Comparison of ENCODE assay signal across 8 cellular contexts in the genomic region with DNA sequence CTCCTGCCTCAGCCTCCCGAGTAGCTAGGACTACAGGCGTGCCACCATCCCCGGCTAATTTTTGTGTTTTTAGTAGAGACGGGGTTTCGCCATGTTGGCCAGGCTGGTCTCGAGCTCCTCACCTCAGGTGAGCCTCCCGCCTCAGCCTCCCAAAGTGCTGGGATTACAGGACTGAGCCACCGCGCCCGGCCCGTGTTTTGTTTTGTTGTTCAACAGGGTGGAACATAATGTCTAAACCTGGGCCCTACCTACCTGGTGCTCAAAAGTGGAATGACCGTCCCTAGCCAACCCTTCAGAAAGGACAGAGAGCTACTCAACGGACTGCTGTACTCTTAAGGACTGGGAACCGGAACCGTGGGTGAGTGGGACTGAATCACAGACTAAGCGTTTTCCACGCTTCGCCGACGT. TPM values are rescaled to one million over a fixed set of nuclear protein-coding genes. Genes with fewer than 3 reads are reported as not detected.
DNase-seq lines count a peak whose midpoint lies in the region; ATAC-seq and TF ChIP-seq lines count a peak whose summit lies in the region.

No MANE protein-coding gene starts in this region.

- peaks cover 17% of the 10 kb centered on the region for H3K79me1 ChIP-seq in mesendoderm (ENCODE audit: low read length)

- H3K27ac ChIP-seq in ACC112 (ENCODE audit: low read depth, low read length) (no peak overlapping the region; the same call in 1 of the 2 replicates), mesendoderm (ENCODE audit: low read depth, low read length) (no peak overlapping the region)

- peak overlapping the region; percentile 12 for H3K18ac ChIP-seq in mesendoderm (ENCODE audit: low read length)

- BruUV-seq in MCF 10A (replicated peaks; lab: Mats Ljungman, UMichigan) = TSS peak; percentile 53

- H2BK5ac ChIP-seq in mesendoderm (ENCODE audit: low read length) = peak overlapping the region; percentile 69

- peak overlapping the region; percentile 97 for H3K23ac ChIP-seq in mesendoderm (ENCODE audit: low read length)

- H3K27me3 Mint-ChIP-seq in MCF 10A (ENCODE audit: insufficient read depth, unreplicated experiment) = no peaks in the 10 kb centered on the region

- peak overlapping the region; percentile 97 for H3K56ac ChIP-seq in mesendoderm (ENCODE audit: low read length)

- peaks cover 24% of the 10 kb centered on the region for H3K4me1 ChIP-seq in ACC112 (ENCODE audit: control insufficient read depth, insufficient read depth, low read length, unreplicated experiment)
- H3K4me1 ChIP-seq in mesendoderm (ENCODE audit: control insufficient read depth, low read depth, low read length) = peaks cover 12% of the 10 kb centered on the region

- no peaks in the 10 kb centered on the region for H3K36me3 Mint-ChIP-seq in MCF 10A (ENCODE audit: insufficient read depth, unreplicated experiment)

- H3K4me3 ChIP-seq in ACC112 (ENCODE audit: low read depth, low read length) = peak overlapping the region; percentile 97
- H3K4me3 ChIP-seq in mesendoderm (ENCODE audit: low read length) = peak overlapping the region; percentile 49

- H3K79me2 ChIP-seq in ACC112 (ENCODE audit: control insufficient read depth, insufficient read depth, low read length, unreplicated experiment) (peaks cover 43% of the 10 kb centered on the region), mesendoderm (ENCODE audit: control insufficient read depth, insufficient read depth, low read length) (peaks cover 40% of the 10 kb centered on the region)

- H2BK15ac ChIP-seq in mesendoderm (replicated peaks; ENCODE audit: low read depth) = no peak overlapping the region

- no peak for DNase-seq in MCF 10A (ENCODE audit: unreplicated experiment)
- DNase-seq in mesendoderm = no peak
- no peak for DNase-seq in effector CD4-positive, alpha-beta T cell
- DNase-seq in NCI-H2227 treated with DMSO at 0.1 percent for 48 hours (lab: John Stamatoyannopoulos, UW) = no peak
- no peak for DNase-seq in NAMALWA (ENCODE audit: low spot score)

- H3K9me3 Mint-ChIP-seq in MCF 10A (ENCODE audit: unreplicated experiment) = no peaks in the 10 kb centered on the region

- H3K9ac ChIP-seq in mesendoderm (ENCODE audit: low read length) = peak overlapping the region; percentile 97

- H3K27me3 ChIP-seq in ACC112 (ENCODE audit: insufficient read depth, low read length) = no peaks in the 10 kb centered on the region
- H3K27me3 ChIP-seq in mesendoderm (ENCODE audit: insufficient read depth, low read length, poor library complexity) = no peaks in the 10 kb centered on the region

- peak overlapping the region; percentile 91 for H3K4ac ChIP-seq in mesendoderm (ENCODE audit: low read depth, low read length)

- intact Hi-C loops in MCF 10A (cut with micrococcal nuclease) = loop anchor here (1.0 to 2.0 kb wide), 3 partner anchors 16 to 89 kb away; a partner anchor contains a TSS

- H2BK120ac ChIP-seq in mesendoderm (ENCODE audit: low read depth, low read length) = no peak overlapping the region

- ATAC-seq in HG03460 (IDR thresholded peaks at IDR 0.05; ENCODE audit: unreplicated experiment) (peak; percentile 6), HG02588 (IDR thresholded peaks at IDR 0.05; ENCODE audit: unreplicated experiment) (no peak)

- peak overlapping the region; percentile 92 for H2AFZ ChIP-seq in ACC112 (ENCODE audit: low read length, unreplicated experiment)

- peak overlapping the region; percentile 72 for H2AK5ac ChIP-seq in mesendoderm (ENCODE audit: low read length)

- H3K36me3 ChIP-seq in ACC112 (ENCODE audit: insufficient read depth, low read length) (no peaks in the 10 kb centered on the region), mesendoderm (ENCODE audit: control insufficient read depth, insufficient read depth, low read length) (peaks cover 2% of the 10 kb centered on the region)

- peak overlapping the region; percentile 87 for H4K5ac ChIP-seq in mesendoderm (ENCODE audit: low read length)

- H4K8ac ChIP-seq in mesendoderm (ENCODE audit: low read depth, low read length) = no peak overlapping the region

- CTCF ChIA-PET in MCF 10A (lab: Yijun Ruan, JAX) = interaction anchor here (0.5 to 2.0 kb wide), 21 partner anchors 9 to 265 kb away, joined by 3 to 7 read pairs (median 3); a partner anchor contains a TSS

- peaks cover 28% of the 10 kb centered on the region for H3K4me1 Mint-ChIP-seq in MCF 10A (ENCODE audit: insufficient read depth, unreplicated experiment)

- H3K4me3 Mint-ChIP-seq in MCF 10A (ENCODE audit: unreplicated experiment) = peak overlapping the region; percentile 84

- WGBS in mesendoderm (ENCODE audit: extremely low coverage, insufficient coverage, low lambda C conversion rate) = no CpG with 5 or more reads among the region's 20 CpGs

- POLR2A ChIA-PET in MCF 10A (lab: Yijun Ruan, JAX) = interaction anchor here (0.6 to 5.6 kb wide), 19 partner anchors 12 to 581 kb away, joined by 3 to 94 read pairs (median 5); a partner anchor contains a TSS

- TF ChIP-seq CTCF in MCF 10A (IDR thresholded peaks at IDR 0.05; ENCODE audit: unreplicated experiment) = no peak

- H3K27ac Mint-ChIP-seq in MCF 10A (ENCODE audit: low read depth, unreplicated experiment) = peak overlapping the region; percentile 89

- peak overlapping the region; percentile 90 for H3K4me2 ChIP-seq in mesendoderm (ENCODE audit: low read length)

RNA-seq across cellular contexts. Expression of a gene that starts 0.8 kb away (rescaled TPM):
- total RNA-seq in MCF 10A (2022) = 36.3 and 53.8 TPM in 2 replicates
- polyA plus RNA-seq in mesendoderm (2013, experiment 1 of 2) = 74.0 TPM
- polyA plus RNA-seq in mesendoderm (2013, experiment 2 of 2) = 75.7 TPM

RNA-seq across cellular contexts. Expression of a gene that starts 11.7 kb away (rescaled TPM):
- total RNA-seq in MCF 10A (2022) = not detected in 2 replicates
- polyA plus RNA-seq in mesendoderm (2013, experiment 1 of 2) = 0.01 TPM
- not detected for polyA plus RNA-seq in mesendoderm (2013, experiment 2 of 2)

RNA-seq across cellular contexts. Expression of a gene that starts 16.6 kb away (rescaled TPM):
- total RNA-seq in MCF 10A (2022) = 185 and 194 TPM in 2 replicates
- 156 TPM for polyA plus RNA-seq in mesendoderm (2013, experiment 1 of 2)
- polyA plus RNA-seq in mesendoderm (2013, experiment 2 of 2) = 158 TPM

RNA-seq across cellular contexts. Expression of a gene that starts 22.2 kb away (rescaled TPM):
- total RNA-seq in MCF 10A (2022) = 0.42 and 0.96 TPM in 2 replicates
- polyA plus RNA-seq in mesendoderm (2013, experiment 1 of 2) = 2.4 TPM
- polyA plus RNA-seq in mesendoderm (2013, experiment 2 of 2) = 2.5 TPM

RNA-seq across cellular contexts. Expression of a gene that starts 26.2 kb away (rescaled TPM):
- total RNA-seq in MCF 10A (2022) = 21.3 and 25.0 TPM in 2 replicates
- polyA plus RNA-seq in mesendoderm (2013, experiment 1 of 2) = 59.4 TPM
- 59.3 TPM for polyA plus RNA-seq in mesendoderm (2013, experiment 2 of 2)
